17 cellular contexts compared by ENCODE assay signal in the genomic region with DNA sequence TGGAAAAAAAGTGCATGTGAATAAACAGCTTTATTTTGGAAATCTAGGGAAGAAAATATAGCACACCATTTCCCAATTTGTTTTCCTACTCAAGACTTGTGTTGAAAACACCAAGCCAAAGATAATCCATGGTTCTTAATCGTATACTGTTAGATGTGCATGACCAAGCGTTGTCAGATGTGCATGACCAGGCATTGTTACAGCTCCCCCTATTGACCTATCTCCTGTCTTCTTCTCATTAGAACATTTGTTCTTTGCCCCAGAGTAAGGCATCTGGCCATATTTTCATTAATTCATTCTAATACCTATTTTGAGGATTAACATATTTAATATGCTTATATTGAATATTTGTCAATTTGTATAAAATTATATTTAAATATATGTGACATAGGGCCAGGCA. TPM values are rescaled to one million over a fixed set of nuclear protein-coding genes. Genes with fewer than 3 reads are reported as not detected.
DNase-seq lines count a peak whose midpoint lies in the region; ATAC-seq, FAIRE-seq and TF ChIP-seq lines count a peak whose summit lies in the region.
"Had no signal": no experiment of that assay in that cellular context is flagged by ENCODE, and none has a peak within 500 bp of the region (broad histone marks: within the 10 kb centered on the region; RNA-seq: fewer than 3 reads in every experiment).

No MANE protein-coding gene starts in this region.

- TF ChIP-seq CTCF in astrocyte of the cerebellum (IDR thresholded peaks at IDR 0.05; ENCODE audit: low read depth, low read length, missing control alignments), result peak; percentile 7
- peak in 1 of 4 donors; percentile 5 for TF ChIP-seq CTCF in pancreas (IDR thresholded peaks at IDR 0.05)

- in situ Hi-C loops in astrocyte of the cerebellum (cut with HindIII; ENCODE audit: low sequenced_read_pairs), result no loop called here

- no peaks in the 10 kb centered on the region for H3K9me3 ChIP-seq in pancreas
- H3K9me3 ChIP-seq: uterus had no signal

- peak; percentile 61 for FAIRE-seq in pancreas (lab: Jason Lieb, UNC)
- FAIRE-seq: TTC549 had no signal

- intact Hi-C loops in pancreas (cut with DNase I), result no loop called here

- 24 to 25% methylated on average over 2 of the region's 2 CpGs for WGBS in pancreas, 2 donors

- H3K4me1 ChIP-seq in pancreas, result no peaks in the 10 kb centered on the region
- H3K4me1 ChIP-seq: uterus had no signal

- H3K36me3 ChIP-seq in pancreas, result no peaks in the 10 kb centered on the region
- H3K36me3 ChIP-seq: uterus had no signal

- H3K27ac ChIP-seq in pancreas, result no peak overlapping the region
- H3K27ac ChIP-seq: epithelial cell of prostate, uterus had no signal

- H3K27me3 ChIP-seq in pancreas, result peaks cover 0 to 3% (median 0%) of the 10 kb centered on the region in 4 donors
- H3K27me3 ChIP-seq: uterus had no signal

- H3K4me3 ChIP-seq in astrocyte of the cerebellum (ENCODE audit: low read depth, low read length) (no peak overlapping the region), pancreas (no peak overlapping the region)
- H3K4me3 ChIP-seq: uterus had no signal

- DNase-seq in NCI-H82 (lab: John Stamatoyannopoulos, UW), result peak; percentile 50
- DNase-seq in NCI-H82 treated with DMSO at 0.1 percent for 48 hours (lab: John Stamatoyannopoulos, UW; ENCODE audit: unreplicated experiment), result no peak
- peak; percentile 8 for DNase-seq in HT-29 (ENCODE audit: low spot score)
- no peak for DNase-seq in astrocyte of the cerebellum (ENCODE audit: low read depth)
- no peak for DNase-seq in pancreas
- no peak for DNase-seq in SW480 (ENCODE audit: low spot score)
- DNase-seq in stimulated activated CD4-positive, alpha-beta T cell treated with anti-CD3 and anti-CD28 coated beads, Interleukin-4, amount 100 ng/mL, for 4 hours, result no peak
- DNase-seq: activated naive CD4-positive, alpha-beta T cell treated with anti-CD3 and anti-CD28 coated beads, Interleukin-2, amount 50 U/mL, for 16 hours; caudate nucleus; hypothalamus; NCI-H2171 treated with DMSO at 0.1 percent for 48 hours; uterus had no signal

- ATAC-seq in pancreas (peak in 1 of 4 donors; percentile 45), GM19397 (IDR thresholded peaks at IDR 0.05; ENCODE audit: unreplicated experiment) (no peak)

RNA-seq across cellular contexts. Expression of a gene that starts 14.4 kb away (rescaled TPM):
- total RNA-seq in HT-29 (2014; rRNA removed; shearing (Covaris generic)), result not detected in 2 replicates
- total RNA-seq in pancreas, result under 1 TPM in 1 of 6 donors, not detected in 5; 0.16 TPM
- polyA plus RNA-seq in pancreas, result under 1 TPM in 1 of 2 donors, not detected in 1; 0.23 TPM
- total RNA-seq: mesenteric fat pad, posterior vena cava had no signal

Comparison
In these comparisons a context has a peak if more than half of its experiments do, and no peak if none do; other contexts are left out.
1. DNase-seq: peak in NCI-H82 (single experiment) and HT-29 (single experiment); none in NCI-H82 treated with DMSO at 0.1 percent for 48 hours (single experiment), astrocyte of the cerebellum (single experiment), pancreas (0 of 6), SW480 (single experiment) and stimulated activated CD4-positive, alpha-beta T cell treated with anti-CD3 and anti-CD28 coated beads, Interleukin-4, amount 100 ng/mL, for 4 hours (0 of 2).